ENCODE assay signal across 26 cellular contexts in genomic region chr22:48662476-48663150, GRCh38.
"Had no signal": no experiment of that assay in that cellular context is flagged by ENCODE, and none has a peak within 500 bp of the region (broad histone marks: within the 10 kb centered on the region; RNA-seq: fewer than 3 reads in every experiment).

No MANE protein-coding gene starts in this region.

- H3K4me1 ChIP-seq: heart left ventricle, parathyroid adenoma, psoas muscle, testis, thyroid gland, transverse colon, upper lobe of left lung, vagina had no signal

- H3K27ac Mint-ChIP-seq: immature natural killer cell; mesothelial cell of epicardium; natural killer cell; stimulated activated naive B cell treated with anti-CD40 and anti-IgM and Interleukin-4, amounts not matched to agents 10 μg/mL and 1 μg/mL and 100 μg/mL, for 72 hours had no signal

- ATAC-seq: heart left ventricle; left lobe of liver; natural killer cell; psoas muscle; sciatic nerve; stimulated activated naive B cell treated with anti-CD40 and anti-IgM and Interleukin-4, amounts not matched to agents 10 μg/mL and 1 μg/mL and 100 μg/mL, for 72 hours; stimulated activated naive CD8-positive, alpha-beta T cell treated with anti-CD3 and anti-CD28 coated beads, Interleukin-15, Interleukin-2, amounts not matched to agents 100 U/mL and 50 U/mL, for 24 hours had no signal

- H3K36me3 Mint-ChIP-seq: mesothelial cell of epicardium, natural killer cell had no signal

- H3K4me1 Mint-ChIP-seq: immature natural killer cell; mesothelial cell of epicardium; naive B cell; natural killer cell; stimulated activated naive B cell treated with anti-CD40 and anti-IgM and Interleukin-4, amounts not matched to agents 10 μg/mL and 1 μg/mL and 100 μg/mL, for 72 hours had no signal

- H3K4me3 Mint-ChIP-seq: immature natural killer cell; mesothelial cell of epicardium; naive B cell; natural killer cell; stimulated activated naive B cell treated with anti-CD40 and anti-IgM and Interleukin-4, amounts not matched to agents 10 μg/mL and 1 μg/mL and 100 μg/mL, for 72 hours had no signal

- H3K9me3 ChIP-seq: testis, thyroid gland, transverse colon, vagina had no signal

- H3K27ac ChIP-seq: heart left ventricle, parathyroid adenoma, psoas muscle, skin epidermis, stomach, testis, thyroid gland, transverse colon, upper lobe of left lung, vagina had no signal

- H3K27me3 Mint-ChIP-seq: naive B cell; stimulated activated naive B cell treated with anti-CD40 and anti-IgM and Interleukin-4, amounts not matched to agents 10 μg/mL and 1 μg/mL and 100 μg/mL, for 72 hours had no signal

- H3K4me3 ChIP-seq: heart left ventricle, lung, psoas muscle, skin epidermis, stomach, testis, thyroid gland, transverse colon, upper lobe of left lung, vagina had no signal

- H3K27me3 ChIP-seq: testis, thyroid gland, transverse colon, upper lobe of left lung, vagina had no signal

- DNase-seq: hypothalamus; immature natural killer cell; kidney; naive B cell; natural killer cell; nucleus accumbens; stimulated activated CD4-positive, alpha-beta T cell treated with anti-CD3 and anti-CD28 coated beads, Interleukin-12 subunit alpha, Interleukin-12 subunit beta, amount 100 ng/mL, for 4 hours; stimulated activated CD4-positive, alpha-beta T cell treated with anti-CD3 and anti-CD28 coated beads, Interleukin-15, amount 100 ng/mL, for 24 hours; stimulated activated CD4-positive, alpha-beta T cell treated with anti-CD3 and anti-CD28 coated beads, Interleukin-2, amount 100 ng/mL, for 24 hours; stimulated activated CD4-positive, alpha-beta T cell treated with anti-CD3 and anti-CD28 coated beads, Interleukin-4, amount 100 ng/mL, for 1 hour; stimulated activated naive B cell treated with anti-CD40 and anti-IgM and Interleukin-4, amounts not matched to agents 10 μg/mL and 1 μg/mL and 100 μg/mL, for 72 hours; stimulated activated naive CD8-positive, alpha-beta T cell treated with anti-CD3 and anti-CD28 coated beads, Interleukin-15, Interleukin-2, amounts not matched to agents 100 U/mL and 50 U/mL, for 24 hours; stomach; testis; thyroid gland; transverse colon; upper lobe of left lung had no signal

- H3K36me3 ChIP-seq: heart left ventricle, stomach, thyroid gland, transverse colon, upper lobe of left lung, vagina had no signal
